In genomic region chr12:24991209-24992049, GRCh38 we compare ENCODE assay signal across 8 cellular contexts. TPM values are rescaled to one million over a fixed set of nuclear protein-coding genes. Genes with fewer than 3 reads are reported as not detected.
DNase-seq lines count a peak whose midpoint lies in the region; ATAC-seq and TF ChIP-seq lines count a peak whose summit lies in the region.

No MANE protein-coding gene starts in this region.

- H3K27me3 ChIP-seq in ascending aorta (no peaks in the 10 kb centered on the region), right cardiac atrium (ENCODE audit: control insufficient read depth, insufficient read depth) (no peaks in the 10 kb centered on the region), gastrocnemius medialis (no peaks in the 10 kb centered on the region)

- CTCF ChIA-PET in AG04449 (lab: Yijun Ruan, JAX), result interaction anchor here (0.6 to 9.0 kb wide), 27 partner anchors 9 to 398 kb away, joined by 3 to 143 read pairs (median 4); partner anchors contain the start of gene DNAI7

- TF ChIP-seq CTCF in AG04449 (IDR thresholded peaks at IDR 0.05; ENCODE audit: insufficient read depth, low read length, missing control alignments) (peak; percentile 19), GM12874 (IDR thresholded peaks at IDR 0.05; ENCODE audit: insufficient read depth, low read depth, low read length) (0 out of 2 replicates have a peak, but pooled peaks have one; percentile 19), ascending aorta (IDR thresholded peaks at IDR 0.05) (peak; percentile 55 to 66 (median 64)), gastrocnemius medialis (IDR thresholded peaks at IDR 0.05 in 4 of 5, conservative IDR thresholded peaks at IDR 0.05 in 1 of 5) (peak; percentile 48 to 61 (median 59))

- DNase-seq in AG04449 (ENCODE audit: low read depth, low spot score) (no peak), NCI-H446 (lab: John Stamatoyannopoulos, UW) (peak; percentile 1 to 74), ascending aorta (ENCODE audit: low spot score in 2 of 2) (no peak), right cardiac atrium (no peak), gastrocnemius medialis (no peak)

- H3K27ac ChIP-seq in ascending aorta, result no peak overlapping the region
- H3K27ac ChIP-seq in right cardiac atrium (ENCODE audit: low read length), result no peak overlapping the region
- H3K27ac ChIP-seq in gastrocnemius medialis, result no peak overlapping the region

- WGBS in right cardiac atrium, result 36% methylated on average over 9 of the region's 9 CpGs

- no peak overlapping the region for H3K4me3 ChIP-seq in AG04449 (ENCODE audit: low read depth, low read length)
- H3K4me3 ChIP-seq in ascending aorta, result no peak overlapping the region
- no peak overlapping the region for H3K4me3 ChIP-seq in right cardiac atrium (ENCODE audit: low read length)
- no peak overlapping the region for H3K4me3 ChIP-seq in gastrocnemius medialis

- H3K36me3 ChIP-seq in ascending aorta (no peaks in the 10 kb centered on the region), gastrocnemius medialis (no peaks in the 10 kb centered on the region)

- intact Hi-C loops in ascending aorta (cut with DNase I) (loop anchor here (1.0 to 2.0 kb wide), 2 partner anchors 139 to 163 kb away; no protein-coding TSS in a partner anchor), right cardiac atrium (cut with DNase I) (loop anchor here (2.0 to 10.0 kb wide), 3 partner anchors 139 to 143 kb away; no protein-coding TSS in a partner anchor), gastrocnemius medialis (cut with DNase I; ENCODE audit: low total_unique reads) (loop anchor here (1.0 to 10.0 kb wide), 3 partner anchors 139 to 1043 kb away; no protein-coding TSS in a partner anchor)

- no peaks in the 10 kb centered on the region for H3K9me3 ChIP-seq in ascending aorta
- H3K9me3 ChIP-seq in right cardiac atrium (ENCODE audit: control insufficient read depth, low read length), result no peaks in the 10 kb centered on the region
- H3K9me3 ChIP-seq in gastrocnemius medialis, result no peaks in the 10 kb centered on the region

- in situ Hi-C loops in gastrocnemius medialis (cut with MboI; ENCODE audit: low sequenced_read_pairs in 4 of 4), result no loop called here

- TF ChIP-seq POLR2A in gastrocnemius medialis (IDR thresholded peaks at IDR 0.05), result no peak

- H3K4me1 ChIP-seq in ascending aorta (no peaks in the 10 kb centered on the region), right cardiac atrium (ENCODE audit: control insufficient read depth, insufficient read depth, low read length) (no peaks in the 10 kb centered on the region), gastrocnemius medialis (no peaks in the 10 kb centered on the region)

- POLR2A ChIA-PET in AG04449 (lab: Yijun Ruan, JAX), result no interaction called here

- ATAC-seq in HG03432 (IDR thresholded peaks at IDR 0.05; ENCODE audit: unreplicated experiment) (peak; percentile 54), right cardiac atrium (peak; percentile 60 to 74), gastrocnemius medialis (peak; percentile 78 to 81), GM21367 (IDR thresholded peaks at IDR 0.05; ENCODE audit: unreplicated experiment) (no peak)

RNA-seq across cellular contexts. Expression of gene BCAT1, which starts 42.5 kb away (rescaled TPM):
- total RNA-seq in ascending aorta (16.5 TPM), right cardiac atrium (1 to 10 TPM; 5.1 to 9.0 (median 6.2) TPM), gastrocnemius medialis (1 to 10 TPM; 1.6 to 7.5 (median 3.9) TPM)
- polyA plus RNA-seq in right cardiac atrium, result 0.86 TPM

Comparison
In these comparisons a context has a peak if more than half of its experiments do, and no peak if none do; other contexts are left out.
1. DNase-seq: peak in NCI-H446 (2 of 2); none in AG04449 (single experiment), ascending aorta (0 of 2), right cardiac atrium (0 of 3) and gastrocnemius medialis (0 of 2).
2. Peak in every context shown above with its lines, with median percentiles within 50 percentile points of each other: CTCF ChIP-seq.